8 cellular contexts compared by ENCODE assay signal in genomic region chr7:17302575-17303142, GRCh38. TPM values are rescaled to one million over a fixed set of nuclear protein-coding genes. Genes with fewer than 3 reads are reported as not detected.
DNase-seq lines count a peak whose midpoint lies in the region; ATAC-seq and TF ChIP-seq lines count a peak whose summit lies in the region.

No MANE protein-coding gene starts in this region.

- H3K4me3 ChIP-seq in NB4 (ENCODE audit: low read depth, low read length) (peak overlapping the region; percentile 16), spleen (peak overlapping the region in 5 of 8 donors; percentile 6 to 90 (median 86))

- H3K36me3 ChIP-seq in spleen = no peaks in the 10 kb centered on the region

- H3K27me3 ChIP-seq in spleen (replicated peaks in 1 of 7) = no peaks in the 10 kb centered on the region

- H3K27ac ChIP-seq in spleen = peak overlapping the region in 7 of 8 donors; percentile 10 to 96 (median 94)

- DNase-seq in NCI-H1417 (lab: John Stamatoyannopoulos, UW) (peak in 2 of 3 experiments; percentile 1 to 33), NCI-H1417 treated with DMSO at 0.1 percent for 48 hours (lab: John Stamatoyannopoulos, UW) (no peak), NB4 (ENCODE audit: low read depth) (peak; percentile 52), spleen (no peak), UCSD-AML1 (lab: John Stamatoyannopoulos, UW; ENCODE audit: unreplicated experiment) (no peak)
- no peak for DNase-seq in activated effector memory CD4-positive, alpha-beta T cell treated with Interleukin-2 at 50 U/mL for 16 hours

- TF ChIP-seq POLR2A in NB4 (IDR thresholded peaks at IDR 0.05; ENCODE audit: extremely low read depth, insufficient read length) (no peak), spleen (IDR thresholded peaks at IDR 0.05) (no peak)

- no peaks in the 10 kb centered on the region for H3K9me3 ChIP-seq in spleen

- intact Hi-C loops in dendritic cell treated with granulocyte-macrophage colony-stimulating factor and Interleukin-4, amounts not matched to agents 40 ng/mL and 50 ng/mL, for 4 days (cut with micrococcal nuclease) = loop anchor here (5.0 to 10.0 kb wide), 2 partner anchors 238 to 320 kb away; no protein-coding TSS in a partner anchor
- intact Hi-C loops in spleen (cut with DNase I; ENCODE audit: low total_unique reads) = loop anchor here (10.0 kb wide), 1 partner anchor 222 kb away; no protein-coding TSS in a partner anchor

- H3K4me1 ChIP-seq in spleen = peaks cover 17 to 91% (median 67%) of the 10 kb centered on the region in 6 donors

- WGBS in spleen, 5 donors = 8 to 14% (median 12%) methylated on average over 8 of the region's 8 CpGs

- peaks cover 39% of the 10 kb centered on the region for H3K36me3 Mint-ChIP-seq in dendritic cell treated with granulocyte-macrophage colony-stimulating factor and Interleukin-4, amounts not matched to agents 40 ng/mL and 50 ng/mL, for 4 days (ENCODE audit: low read depth)

- H3K4me1 Mint-ChIP-seq in dendritic cell treated with granulocyte-macrophage colony-stimulating factor and Interleukin-4, amounts not matched to agents 40 ng/mL and 50 ng/mL, for 4 days (ENCODE audit: low read depth) = peaks cover 12% of the 10 kb centered on the region

- peak overlapping the region; percentile 57 for H3K4me3 Mint-ChIP-seq in dendritic cell treated with granulocyte-macrophage colony-stimulating factor and Interleukin-4, amounts not matched to agents 40 ng/mL and 50 ng/mL, for 4 days

- peaks cover 6% of the 10 kb centered on the region for H3K9me3 Mint-ChIP-seq in dendritic cell treated with granulocyte-macrophage colony-stimulating factor and Interleukin-4, amounts not matched to agents 40 ng/mL and 50 ng/mL, for 4 days

- peak; percentile 29 for ATAC-seq in GM21737 (IDR thresholded peaks at IDR 0.05; ENCODE audit: unreplicated experiment)

- H3K27ac Mint-ChIP-seq in dendritic cell treated with granulocyte-macrophage colony-stimulating factor and Interleukin-4, amounts not matched to agents 40 ng/mL and 50 ng/mL, for 4 days = peak overlapping the region; percentile 43

- TF ChIP-seq CTCF in NB4 (IDR thresholded peaks at IDR 0.05; ENCODE audit: low read depth, low read length) (no peak), spleen (IDR thresholded peaks at IDR 0.05 in 8 of 11, conservative IDR thresholded peaks at IDR 0.05 in 3 of 11) (peak in 6 of 11 experiments; percentile 14 to 43 (median 24))

- no peaks in the 10 kb centered on the region for H3K27me3 Mint-ChIP-seq in dendritic cell treated with granulocyte-macrophage colony-stimulating factor and Interleukin-4, amounts not matched to agents 40 ng/mL and 50 ng/mL, for 4 days

RNA-seq across cellular contexts. Expression of gene AHR, which starts 4.2 kb away (rescaled TPM):
- 10 to 100 TPM; 49.2 to 95.9 (median 75.7) TPM for total RNA-seq in spleen
- 10 to 100 TPM in 1 of 3 donors, 1 to 10 TPM in 2; 7.4 to 11.4 (median 8.1) TPM for polyA plus RNA-seq in spleen

Comparison
In these comparisons a context has a peak if more than half of its experiments do, and no peak if none do; other contexts are left out.
1. DNase-seq: peak in NCI-H1417 (2 of 3) and NB4 (single experiment); none in NCI-H1417 treated with DMSO at 0.1 percent for 48 hours (single experiment), spleen (single experiment), UCSD-AML1 (single experiment) and activated effector memory CD4-positive, alpha-beta T cell treated with Interleukin-2 at 50 U/mL for 16 hours (single experiment).